ENCODE assay signal across 9 cellular contexts in genomic region chr17:65659512-65659911, GRCh38.
"Had no signal": no experiment of that assay in that cellular context is flagged by ENCODE, and none has a peak within 500 bp of the region (broad histone marks: within the 10 kb centered on the region; RNA-seq: fewer than 3 reads in every experiment).

No MANE protein-coding gene starts in this region.

- H3K9ac ChIP-seq: GM23248, KMS-11 had no signal

- H3K27ac Mint-ChIP-seq: H9 had no signal

- H2AFZ ChIP-seq: GM23248 had no signal

- H3K27ac ChIP-seq: GM23248, HL-60, KMS-11 had no signal

- H3K4me2 ChIP-seq: KMS-11 had no signal

- FAIRE-seq: H1, H54 had no signal

- H3K4me3 ChIP-seq: GM23248 had no signal

- DNase-seq: GM23248, H9, HCEC 1CT, IMR-90, KBM-7 had no signal

- H3K4me3 Mint-ChIP-seq: H9 had no signal

- H3K9me3 Mint-ChIP-seq: H9 had no signal
